In the genomic region with DNA sequence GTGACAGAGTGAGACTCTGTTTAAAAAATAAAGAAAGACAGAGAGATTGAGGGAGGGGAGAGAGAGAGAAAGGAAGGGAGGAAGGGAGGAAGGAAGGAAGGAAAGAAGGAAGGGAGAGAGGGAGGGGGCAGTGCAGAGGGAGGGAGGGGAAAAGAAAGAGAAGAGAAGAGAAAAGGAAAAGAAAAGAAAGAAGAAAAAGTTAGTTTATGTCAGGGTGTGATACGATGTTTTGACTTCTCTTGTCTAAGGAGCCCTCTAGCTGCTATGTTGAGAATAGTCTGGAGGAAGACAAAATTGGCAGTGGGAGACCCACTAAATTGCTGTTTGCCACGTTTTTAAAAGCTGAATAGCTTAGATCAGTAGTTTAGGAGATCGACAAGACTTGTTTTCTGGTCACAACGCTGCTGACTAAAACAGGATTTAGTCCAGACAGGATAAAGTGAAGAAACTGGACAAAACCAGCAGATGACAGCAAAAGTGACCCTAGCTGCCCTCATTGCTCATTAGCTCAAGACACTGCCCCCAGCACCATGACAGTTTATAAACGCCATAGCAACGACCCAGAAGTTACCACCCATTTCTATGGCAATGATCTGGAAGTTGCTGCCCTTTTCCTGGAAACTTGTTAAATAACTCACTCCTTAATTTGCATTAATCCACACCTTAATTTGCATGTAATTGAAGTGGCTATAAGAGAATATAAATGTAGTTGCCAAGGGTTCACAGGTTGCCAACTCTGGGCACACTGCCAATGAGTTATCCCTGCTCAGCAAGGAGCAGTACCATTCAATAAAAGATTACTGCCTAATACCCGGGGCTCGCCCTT, we compare ENCODE assay signal across 9 cellular contexts. TPM values are rescaled to one million over a fixed set of nuclear protein-coding genes. Genes with fewer than 3 reads are reported as not detected.
DNase-seq lines count a peak whose midpoint lies in the region; ATAC-seq, FAIRE-seq and TF ChIP-seq lines count a peak whose summit lies in the region.
"Had no signal": no experiment of that assay in that cellular context is flagged by ENCODE, and none has a peak within 500 bp of the region (broad histone marks: within the 10 kb centered on the region; RNA-seq: fewer than 3 reads in every experiment).

No MANE protein-coding gene starts in this region.

- DNase-seq in D721Med (ENCODE audit: insufficient read length, low spot score), result no peak
- peak; percentile 78 for DNase-seq in MG63
- peak; percentile 71 for DNase-seq in astrocyte of the hippocampus (ENCODE audit: low read depth, low spot score)
- peak; percentile 88 for DNase-seq in mucosa of gallbladder (ENCODE audit: low spot score)
- no peak for DNase-seq in 8988T

- peak; percentile 14 for TF ChIP-seq CTCF in D721Med (IDR thresholded peaks at IDR 0.05; ENCODE audit: insufficient read depth, missing control alignments)

- no peaks in the 10 kb centered on the region for H3K9me3 ChIP-seq in MG63

- ATAC-seq in HG02870 (IDR thresholded peaks at IDR 0.05; ENCODE audit: unreplicated experiment), result no peak
- ATAC-seq in HG02571 (IDR thresholded peaks at IDR 0.05; ENCODE audit: unreplicated experiment), result no peak
- ATAC-seq in GM18861 (IDR thresholded peaks at IDR 0.05; ENCODE audit: unreplicated experiment), result no peak

- H3K36me3 ChIP-seq in MG63, result no peaks in the 10 kb centered on the region

- peak overlapping the region; percentile 7; the same call in 1 of the 2 replicates for H3K4me3 ChIP-seq in MG63

- no peak for FAIRE-seq in D721Med (lab: Jason Lieb, UNC)

- no peaks in the 10 kb centered on the region for H3K27me3 ChIP-seq in MG63

RNA-seq across cellular contexts. Expression of a gene that starts 11.1 kb away (rescaled TPM):
- not detected in 2 replicates for total RNA-seq in MG63 (2014; rRNA removed; shearing (Covaris generic); ENCODE audit: low replicate concordance)
- not detected for total RNA-seq in mucosa of gallbladder
- total RNA-seq: HT1080 had no signal

RNA-seq across cellular contexts. Expression of a gene that starts 39.6 kb away (rescaled TPM):
- total RNA-seq in MG63 (2014; rRNA removed; shearing (Covaris generic); ENCODE audit: low replicate concordance), result not detected in 2 replicates
- 1.6 TPM for total RNA-seq in mucosa of gallbladder
- total RNA-seq: HT1080 had no signal

Comparison
In these comparisons a context has a peak if more than half of its experiments do, and no peak if none do; other contexts are left out.
1. DNase-seq: peak in MG63 (single experiment), astrocyte of the hippocampus (single experiment) and mucosa of gallbladder (single experiment); none in D721Med (single experiment) and 8988T (single experiment).